Comparison of ENCODE assay signal across 8 cellular contexts in the genomic region with DNA sequence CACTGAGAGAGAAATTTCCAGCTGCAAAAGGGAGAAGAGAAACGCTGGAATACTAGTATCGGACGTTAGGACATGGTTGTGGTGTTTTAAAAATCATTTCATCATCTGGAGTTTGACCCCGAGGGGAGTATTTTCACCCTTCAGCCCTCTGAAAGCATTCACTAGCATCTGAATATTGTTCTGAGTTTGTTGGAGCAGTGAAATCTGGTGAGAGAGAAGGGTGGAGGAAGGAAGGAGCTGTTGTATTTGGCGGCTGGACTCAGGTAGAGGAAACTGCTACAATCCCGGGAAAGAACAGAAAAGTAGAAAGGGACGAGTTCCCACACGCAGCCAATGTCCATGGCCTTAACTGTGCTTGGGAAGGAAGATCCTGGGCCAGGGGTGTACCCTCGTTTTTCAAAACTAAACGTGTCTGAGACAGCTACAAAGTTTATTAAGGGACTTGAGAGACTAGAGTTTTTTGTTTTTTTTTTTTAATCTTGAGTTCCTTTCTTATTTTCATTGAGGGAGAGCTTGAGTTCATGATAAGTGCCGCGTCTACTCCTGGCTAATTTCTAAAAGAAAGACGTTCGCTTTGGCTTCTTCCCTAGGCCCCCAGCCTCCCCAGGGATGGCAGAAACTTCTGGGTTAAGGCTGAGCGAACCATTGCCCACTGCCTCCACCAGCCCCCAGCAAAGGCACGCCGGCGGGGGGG. TPM values are rescaled to one million over a fixed set of nuclear protein-coding genes. Genes with fewer than 3 reads are reported as not detected.
DNase-seq lines count a peak whose midpoint lies in the region; ATAC-seq, FAIRE-seq and TF ChIP-seq lines count a peak whose summit lies in the region.

No MANE protein-coding gene starts in this region.

- no peaks in the 10 kb centered on the region for H3K27me3 Mint-ChIP-seq in T-cell
- no peaks in the 10 kb centered on the region for H3K27me3 Mint-ChIP-seq in natural killer cell treated with Interleukin-12 subunit alpha and Interleukin-12 subunit beta and Interleukin-15 and Interleukin-18, amount 100 ng/mL, for 72 hours

- CTCF ChIA-PET in T-cell (lab: Charles Lee), result interaction anchor here (0.6 to 3.9 kb wide), 13 partner anchors 10 to 359 kb away, joined by 3 to 89 read pairs (median 4); no protein-coding TSS in a partner anchor

- H3K4me3 ChIP-seq in epithelial cell of proximal tubule (ENCODE audit: low read depth, low read length), result peak overlapping the region; percentile 90

- peaks cover 35% of the 10 kb centered on the region for H3K36me3 Mint-ChIP-seq in T-cell
- peaks cover 30% of the 10 kb centered on the region for H3K36me3 Mint-ChIP-seq in natural killer cell treated with Interleukin-12 subunit alpha and Interleukin-12 subunit beta and Interleukin-15 and Interleukin-18, amount 100 ng/mL, for 72 hours

- no peaks in the 10 kb centered on the region for H3K9me3 Mint-ChIP-seq in T-cell
- no peaks in the 10 kb centered on the region for H3K9me3 Mint-ChIP-seq in natural killer cell treated with Interleukin-12 subunit alpha and Interleukin-12 subunit beta and Interleukin-15 and Interleukin-18, amount 100 ng/mL, for 72 hours

- POLR2A ChIA-PET in T-cell (lab: Charles Lee), result interaction anchor here (0.5 to 3.7 kb wide), 22 partner anchors 8 to 1670 kb away, joined by 3 to 31 read pairs (median 4); a partner anchor contains a TSS

- FAIRE-seq in GM19239 (lab: Jason Lieb, UNC), result peak; percentile 66

- peak overlapping the region; percentile 87 to 96 (median 93) for H3K4me3 Mint-ChIP-seq in T-cell
- peak overlapping the region; percentile 94 for H3K4me3 Mint-ChIP-seq in natural killer cell treated with Interleukin-12 subunit alpha and Interleukin-12 subunit beta and Interleukin-15 and Interleukin-18, amount 100 ng/mL, for 72 hours

- peak overlapping the region; percentile 99 to 100 for H3K27ac Mint-ChIP-seq in T-cell
- peak overlapping the region; percentile 90 to 96 for H3K27ac Mint-ChIP-seq in natural killer cell treated with Interleukin-12 subunit alpha and Interleukin-12 subunit beta and Interleukin-15 and Interleukin-18, amount 100 ng/mL, for 72 hours

- ATAC-seq in T-cell (replicated peaks in 1 of 4), result peak in 3 of 4 experiments; percentile 0 to 3 (median 1)
- no peak for ATAC-seq in natural killer cell treated with Interleukin-12 subunit alpha and Interleukin-12 subunit beta and Interleukin-15 and Interleukin-18, amount 100 ng/mL, for 72 hours
- ATAC-seq in HG03521 (IDR thresholded peaks at IDR 0.05; ENCODE audit: unreplicated experiment), result no peak

- TF ChIP-seq CTCF in epithelial cell of proximal tubule (conservative IDR thresholded peaks at IDR 0.05; ENCODE audit: low read depth, low read length), result no peak

- H3K4me1 Mint-ChIP-seq in T-cell, result peaks cover 46 to 73% (median 59%) of the 10 kb centered on the region in 3 donors
- peaks cover 59 to 60% of the 10 kb centered on the region in 2 donors for H3K4me1 Mint-ChIP-seq in natural killer cell treated with Interleukin-12 subunit alpha and Interleukin-12 subunit beta and Interleukin-15 and Interleukin-18, amount 100 ng/mL, for 72 hours (ENCODE audit: low read depth in 2 of 2)

- peak; percentile 44 for DNase-seq in ACHN
- no peak for DNase-seq in GM19239 (ENCODE audit: insufficient read length, low spot score)
- peak in 9 of 34 experiments; percentile 6 to 48 (median 34) for DNase-seq in T-cell
- DNase-seq in epithelial cell of proximal tubule (ENCODE audit: low read depth), result no peak
- DNase-seq in natural killer cell treated with Interleukin-12 subunit alpha and Interleukin-12 subunit beta and Interleukin-15 and Interleukin-18, amount 100 ng/mL, for 72 hours (ENCODE audit: low spot score), result no peak
- no peak for DNase-seq in GM03348 (ENCODE audit: low spot score)
- no peak for DNase-seq in activated CD4-positive, alpha-beta T cell treated with anti-CD3 and anti-CD28 coated beads for 48 hours

- in situ Hi-C loops in ACHN (cut with HindIII; ENCODE audit: low pct_ligation_motif_present, low pct_unique_long_range_greater_than_20kb, low sequenced_read_pairs), result no loop called here

RNA-seq across cellular contexts. Expression of a gene that starts 0.9 kb away (rescaled TPM):
- total RNA-seq in T-cell, result 100 to 1,000 TPM; 170 to 246 (median 188) TPM
- 14.3 and 41.7 TPM in 2 replicates for total RNA-seq in epithelial cell of proximal tubule
- 10 to 100 TPM; 24.6 to 38.1 TPM for total RNA-seq in natural killer cell treated with Interleukin-12 subunit alpha and Interleukin-12 subunit beta and Interleukin-15 and Interleukin-18, amount 100 ng/mL, for 72 hours

RNA-seq across cellular contexts. Expression of a gene that starts 20.3 kb away (rescaled TPM):
- 1 to 10 TPM; 1.7 to 5.2 (median 2.2) TPM for total RNA-seq in T-cell
- 0.80 and 1.1 TPM in 2 replicates for total RNA-seq in epithelial cell of proximal tubule
- 1 to 10 TPM; 6.4 to 9.9 TPM for total RNA-seq in natural killer cell treated with Interleukin-12 subunit alpha and Interleukin-12 subunit beta and Interleukin-15 and Interleukin-18, amount 100 ng/mL, for 72 hours

Comparison
In these comparisons a context has a peak if more than half of its experiments do, and no peak if none do; other contexts are left out.
1. ATAC-seq: peak in T-cell (3 of 4); none in natural killer cell treated with Interleukin-12 subunit alpha and Interleukin-12 subunit beta and Interleukin-15 and Interleukin-18, amount 100 ng/mL, for 72 hours (0 of 2) and HG03521 (single experiment).